ENCODE assay signal across 19 cellular contexts in the genomic region with DNA sequence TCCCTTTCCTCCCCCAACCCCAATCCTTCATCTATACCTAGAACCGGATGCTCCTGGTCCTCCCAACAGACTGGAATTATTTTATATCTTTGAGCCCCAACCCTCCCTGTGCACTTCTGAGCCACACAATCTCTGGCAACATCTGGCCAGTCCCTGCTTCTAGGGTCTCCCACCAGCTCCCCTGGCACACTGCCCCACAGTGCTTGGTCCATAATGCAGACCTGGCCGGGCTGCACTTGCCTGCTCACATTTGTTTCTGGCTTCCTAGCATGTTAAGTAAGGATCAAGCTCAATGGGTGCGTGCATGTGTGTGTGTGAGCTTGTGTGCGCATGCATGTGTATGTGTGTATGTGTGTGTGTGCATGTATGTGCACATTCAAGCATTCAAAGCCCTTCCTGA.
"Had no signal": no experiment of that assay in that cellular context is flagged by ENCODE, and none has a peak within 500 bp of the region (broad histone marks: within the 10 kb centered on the region; RNA-seq: fewer than 3 reads in every experiment).

No MANE protein-coding gene starts in this region.

- H3K27me3 ChIP-seq: sigmoid colon, thyroid gland had no signal

- H3K9me3 Mint-ChIP-seq: activated B cell treated with CpG ODN at 0.5 μM for 24 hours; activated CD4-positive, alpha-beta memory T cell treated with anti-CD3 and anti-CD28 coated beads for 36 hours; activated naive CD4-positive, alpha-beta T cell treated with anti-CD3 and anti-CD28 coated beads, Interleukin-2, amount 50 U/mL, for 72 hours; immature natural killer cell; nephron progenitor cell; T-helper 1 cell treated with Interleukin-12 subunit alpha and Interleukin-12 subunit beta and Interleukin-4 antibody, amounts not matched to agents 30 μg/mL and 1 μg/mL, for 36 hours had no signal

- H3K27me3 Mint-ChIP-seq: activated B cell treated with CpG ODN at 0.5 μM for 24 hours; activated CD4-positive, alpha-beta memory T cell treated with anti-CD3 and anti-CD28 coated beads for 36 hours; activated CD4-positive, alpha-beta T cell treated with anti-CD3 and anti-CD28 coated beads for 36 hours; activated CD8-positive, alpha-beta memory T cell treated with anti-CD3 and anti-CD28 coated beads, Interleukin-2, amount 10 ng/mL, durations not matched to agents 7 days and 5 days had no signal

- H3K4me1 ChIP-seq: thyroid gland had no signal

- DNase-seq: activated B cell treated with CpG ODN at 0.5 μM for 24 hours; activated CD4-positive, alpha-beta memory T cell treated with anti-CD3 and anti-CD28 coated beads for 36 hours; activated CD4-positive, alpha-beta T cell treated with anti-CD3 and anti-CD28 coated beads for 36 hours; activated CD8-positive, alpha-beta memory T cell treated with anti-CD3 and anti-CD28 coated beads, Interleukin-2, amount 10 ng/mL, durations not matched to agents 7 days and 5 days; activated T-cell treated with anti-CD3 and anti-CD28 coated beads for 4 hours; cortex of kidney; foreskin fibroblast; immature natural killer cell; kidney glomerular epithelial cell; left ventricle myocardium inferior; nephron progenitor cell; sigmoid colon; stimulated activated CD4-positive, alpha-beta T cell treated with anti-CD3 and anti-CD28 coated beads, Interleukin-2, amount 100 ng/mL, for 48 hours; stimulated activated CD8-positive, alpha-beta memory T cell treated with anti-CD3 and anti-CD28 coated beads, Interleukin-4, amount 100 ng/mL, for 48 hours; stimulated activated naive CD4-positive, alpha-beta T cell; thyroid gland had no signal

- H3K36me3 Mint-ChIP-seq: activated CD4-positive, alpha-beta memory T cell treated with anti-CD3 and anti-CD28 coated beads for 36 hours; activated CD8-positive, alpha-beta memory T cell treated with anti-CD3 and anti-CD28 coated beads, Interleukin-2, amount 10 ng/mL, durations not matched to agents 7 days and 5 days; activated naive CD4-positive, alpha-beta T cell treated with anti-CD3 and anti-CD28 coated beads, Interleukin-2, amount 50 U/mL, for 72 hours had no signal

- ATAC-seq: activated CD4-positive, alpha-beta T cell treated with anti-CD3 and anti-CD28 coated beads for 36 hours; activated CD8-positive, alpha-beta memory T cell treated with anti-CD3 and anti-CD28 coated beads, Interleukin-2, amount 10 ng/mL, durations not matched to agents 7 days and 5 days; activated naive CD4-positive, alpha-beta T cell treated with anti-CD3 and anti-CD28 coated beads, Interleukin-2, amount 50 U/mL, for 72 hours had no signal

- H3K4me2 ChIP-seq: smooth muscle cell had no signal

- H3K27ac Mint-ChIP-seq: activated B cell treated with CpG ODN at 0.5 μM for 24 hours; activated CD4-positive, alpha-beta memory T cell treated with anti-CD3 and anti-CD28 coated beads for 36 hours; activated CD4-positive, alpha-beta T cell treated with anti-CD3 and anti-CD28 coated beads for 36 hours; activated CD8-positive, alpha-beta memory T cell treated with anti-CD3 and anti-CD28 coated beads, Interleukin-2, amount 10 ng/mL, durations not matched to agents 7 days and 5 days; activated naive CD4-positive, alpha-beta T cell treated with anti-CD3 and anti-CD28 coated beads, Interleukin-2, amount 50 U/mL, for 72 hours; immature natural killer cell; nephron progenitor cell; T-helper 1 cell treated with Interleukin-12 subunit alpha and Interleukin-12 subunit beta and Interleukin-4 antibody, amounts not matched to agents 30 μg/mL and 1 μg/mL, for 36 hours had no signal

- H3K4me3 ChIP-seq: left ventricle myocardium inferior, sigmoid colon, smooth muscle cell, thyroid gland had no signal

- H3K4me3 Mint-ChIP-seq: activated B cell treated with CpG ODN at 0.5 μM for 24 hours; activated CD4-positive, alpha-beta memory T cell treated with anti-CD3 and anti-CD28 coated beads for 36 hours; activated CD4-positive, alpha-beta T cell treated with anti-CD3 and anti-CD28 coated beads for 36 hours; activated CD8-positive, alpha-beta memory T cell treated with anti-CD3 and anti-CD28 coated beads, Interleukin-2, amount 10 ng/mL, durations not matched to agents 7 days and 5 days; nephron progenitor cell; T-helper 1 cell treated with Interleukin-12 subunit alpha and Interleukin-12 subunit beta and Interleukin-4 antibody, amounts not matched to agents 30 μg/mL and 1 μg/mL, for 36 hours had no signal

- H3K27ac ChIP-seq: left ventricle myocardium inferior, sigmoid colon, thyroid gland had no signal
